Comparison of ENCODE assay signal across 8 cellular contexts in the genomic region with DNA sequence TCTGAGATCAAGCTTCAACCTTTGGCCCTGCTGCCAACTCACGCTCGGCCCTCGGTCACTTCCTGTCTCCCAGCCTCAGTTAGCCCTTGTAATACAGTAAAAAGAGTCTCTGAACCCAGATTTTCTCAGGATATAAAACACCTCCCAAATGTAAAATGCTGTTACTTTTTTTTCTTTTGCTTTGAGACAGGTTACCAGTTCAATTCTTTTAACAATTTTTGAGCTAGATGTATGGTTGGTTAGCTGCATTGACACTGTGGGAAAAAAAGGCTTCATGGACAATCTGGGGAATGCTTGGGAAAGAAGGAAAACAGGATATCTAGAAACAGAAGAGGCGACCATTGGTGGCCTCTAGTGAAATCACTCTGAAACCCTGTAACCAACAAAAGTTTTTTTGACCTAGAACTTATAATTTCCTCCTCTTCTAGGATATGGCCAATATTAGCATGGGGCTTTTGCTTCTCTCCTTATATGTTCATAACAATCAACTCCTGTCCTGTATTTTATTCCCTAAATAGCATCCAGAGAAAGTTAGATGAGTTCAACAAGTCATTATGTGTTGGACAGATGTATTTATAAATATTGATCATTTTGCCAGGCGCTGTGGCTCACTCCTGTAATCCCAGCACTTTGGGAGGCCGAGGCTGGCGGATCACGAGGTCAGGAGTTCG. TPM values are rescaled to one million over a fixed set of nuclear protein-coding genes. Genes with fewer than 3 reads are reported as not detected.
DNase-seq lines count a peak whose midpoint lies in the region; ATAC-seq and TF ChIP-seq lines count a peak whose summit lies in the region.

No MANE protein-coding gene starts in this region.

- intact Hi-C loops in left ventricle myocardium inferior (cut with micrococcal nuclease), result no loop called here
- intact Hi-C loops in Right ventricle myocardium inferior (cut with DNase I), result loop anchor here (2.0 kb wide), 1 partner anchor 20 kb away; the partner anchor contains the start of gene STIL
- intact Hi-C loops in lower leg skin (cut with DNase I; ENCODE audit: low total_unique reads), result no loop called here
- intact Hi-C loops in uterus (cut with DNase I; ENCODE audit: low total_unique reads), result no loop called here

- H3K27me3 ChIP-seq in left ventricle myocardium inferior (ENCODE audit: low read depth), result no peaks in the 10 kb centered on the region
- no peaks in the 10 kb centered on the region for H3K27me3 ChIP-seq in uterus

- peak overlapping the region; percentile 94 for H3K4me3 ChIP-seq in left ventricle myocardium inferior
- peak overlapping the region; percentile 91 for H3K4me3 ChIP-seq in lower leg skin (ENCODE audit: low read depth, poor library complexity, severe bottlenecking)
- peak overlapping the region; percentile 93 to 98 for H3K4me3 ChIP-seq in uterus

- no peak for TF ChIP-seq POLR2A in lower leg skin (IDR thresholded peaks at IDR 0.05)
- TF ChIP-seq POLR2A in uterus (IDR thresholded peaks at IDR 0.05), result no peak

- no peak for DNase-seq in left ventricle myocardium inferior
- no peak for DNase-seq in Right ventricle myocardium inferior (ENCODE audit: missing footprints)
- no peak for DNase-seq in lower leg skin (ENCODE audit: low spot score in 2 of 2)
- no peak for DNase-seq in uterus
- DNase-seq in NCI-H2196 treated with DMSO at 0.1 percent for 48 hours (lab: John Stamatoyannopoulos, UW; ENCODE audit: unreplicated experiment), result no peak
- DNase-seq in stimulated activated CD4-positive, alpha-beta T cell treated with anti-CD3 and anti-CD28 coated beads, Interleukin-4, amount 100 ng/mL, for 1 hour, result no peak

- TF ChIP-seq CTCF in left ventricle myocardium inferior (IDR thresholded peaks at IDR 0.05; ENCODE audit: borderline replicate concordance) (no peak), lower leg skin (IDR thresholded peaks at IDR 0.05) (no peak), uterus (IDR thresholded peaks at IDR 0.05) (no peak)

- ATAC-seq in Right ventricle myocardium inferior (no peak), GM19452 (IDR thresholded peaks at IDR 0.05; ENCODE audit: unreplicated experiment) (no peak)

- H3K36me3 ChIP-seq in left ventricle myocardium inferior (no peaks in the 10 kb centered on the region), uterus (no peaks in the 10 kb centered on the region)

- H3K4me1 ChIP-seq in left ventricle myocardium inferior (peaks cover 56% of the 10 kb centered on the region), uterus (peaks cover 6 to 7% of the 10 kb centered on the region in 2 donors)

- peak overlapping the region; percentile 99 for H3K27ac ChIP-seq in left ventricle myocardium inferior (replicated peaks)
- peak overlapping the region; percentile 97 for H3K27ac ChIP-seq in angular gyrus (ENCODE audit: low read depth, low read length)
- peak overlapping the region; percentile 91 to 98 for H3K27ac ChIP-seq in uterus

- H3K9me3 ChIP-seq in left ventricle myocardium inferior (replicated peaks), result no peaks in the 10 kb centered on the region
- H3K9me3 ChIP-seq in uterus, result no peaks in the 10 kb centered on the region

- 52 to 53% methylated on average over 9 of the region's 9 CpGs for WGBS in lower leg skin, 2 donors

RNA-seq across cellular contexts. Expression of gene CMPK1, which starts 1.3 kb away (rescaled TPM):
- total RNA-seq in left ventricle myocardium inferior (78.2 TPM), Right ventricle myocardium inferior (77.4 TPM), lower leg skin (10 to 100 TPM; 52.6 to 97.9 (median 73.5) TPM), uterus (100 to 1,000 TPM in 1 of 4 donors, 10 to 100 TPM in 3; 21.5 to 111 (median 63.6) TPM)

RNA-seq across cellular contexts. Expression of gene STIL, which starts 21.0 kb away (rescaled TPM):
- 0.58 TPM for total RNA-seq in left ventricle myocardium inferior
- 0.73 TPM for total RNA-seq in Right ventricle myocardium inferior
- total RNA-seq in lower leg skin, result 1 to 10 TPM; 1.8 to 9.7 (median 4.3) TPM
- 10 to 100 TPM in 1 of 4 donors, 1 to 10 TPM in 2, under 1 TPM in 1; under 0.01 to 13.0 (median 1.9) TPM for total RNA-seq in uterus
